Comparison of ENCODE assay signal across 12 cellular contexts in the genomic region with DNA sequence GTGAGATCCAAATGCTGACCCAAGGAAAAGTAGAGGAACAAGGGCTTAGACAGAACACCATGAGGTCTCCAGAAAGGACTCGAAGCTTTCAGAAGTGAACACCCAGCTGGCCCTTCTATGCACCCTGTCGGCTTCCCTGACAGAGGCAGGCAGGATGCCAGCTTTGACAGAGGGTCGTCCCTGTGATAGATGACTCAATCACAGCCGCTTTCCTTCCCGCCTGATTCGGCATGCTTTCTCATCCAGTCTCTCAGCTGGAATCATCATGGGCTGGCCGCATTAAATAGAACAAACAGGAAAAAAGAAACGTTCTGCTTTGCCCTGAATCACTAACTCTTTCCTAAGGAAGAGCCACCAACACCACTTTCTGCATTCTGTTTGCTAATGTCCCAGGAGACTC.
DNase-seq lines count a peak whose midpoint lies in the region; TF ChIP-seq lines count a peak whose summit lies in the region.
"Had no signal": no experiment of that assay in that cellular context is flagged by ENCODE, and none has a peak within 500 bp of the region (broad histone marks: within the 10 kb centered on the region; RNA-seq: fewer than 3 reads in every experiment).

No MANE protein-coding gene starts in this region.

- peak overlapping the region; percentile 57 for H3K27ac Mint-ChIP-seq in chondrocyte (ENCODE audit: unreplicated experiment)
- H3K27ac Mint-ChIP-seq: activated naive CD4-positive, alpha-beta T cell treated with anti-CD3 and anti-CD28 coated beads, Interleukin-2, amount 10 ng/mL, durations not matched to agents 7 days and 5 days had no signal

- intact Hi-C loops in A673 (cut with micrococcal nuclease; ENCODE audit: unreplicated experiment) (no loop called here), mammary epithelial cell (cut with micrococcal nuclease) (no loop called here)

- H3K27me3 ChIP-seq in A673 (replicated peaks; ENCODE audit: insufficient read depth, low read depth, low read length, poor library complexity) (peaks cover 27% of the 10 kb centered on the region), mammary epithelial cell (ENCODE audit: insufficient read depth, low read length) (no peaks in the 10 kb centered on the region)

- H3K9ac ChIP-seq in mammary epithelial cell (ENCODE audit: insufficient read depth, low read length), result no peak overlapping the region

- H3K4me1 ChIP-seq in A673 (ENCODE audit: insufficient read depth, low read length, poor library complexity, severe bottlenecking), result no peaks in the 10 kb centered on the region
- no peaks in the 10 kb centered on the region for H3K4me1 ChIP-seq in mammary epithelial cell (ENCODE audit: insufficient read depth, low read length)

- H3K4me2 ChIP-seq in mammary epithelial cell (ENCODE audit: insufficient read depth, low read depth, low read length), result no peak overlapping the region

- no peaks in the 10 kb centered on the region for H4K20me1 ChIP-seq in mammary epithelial cell (ENCODE audit: insufficient read depth, low read length)

- H2AFZ ChIP-seq in mammary epithelial cell (ENCODE audit: low read depth, low read length), result no peak overlapping the region

- H3K36me3 ChIP-seq in A673 (ENCODE audit: insufficient read depth, low read length, poor library complexity, severe bottlenecking) (no peaks in the 10 kb centered on the region), mammary epithelial cell (ENCODE audit: insufficient read depth, low read length) (no peaks in the 10 kb centered on the region)
- H3K36me3 ChIP-seq: lower lobe of right lung, thoracic aorta had no signal

- H3K9me3 Mint-ChIP-seq in chondrocyte (ENCODE audit: low read depth), result no peaks in the 10 kb centered on the region
- H3K9me3 Mint-ChIP-seq: activated naive CD4-positive, alpha-beta T cell treated with anti-CD3 and anti-CD28 coated beads, Interleukin-2, amount 10 ng/mL, durations not matched to agents 7 days and 5 days had no signal

- H3K4me3 ChIP-seq in A673 (ENCODE audit: low read depth, low read length, poor library complexity, severe bottlenecking) (no peak overlapping the region), mammary epithelial cell (replicated peaks in 1 of 3; ENCODE audit: insufficient read depth in 1 of 3, low read depth in 2 of 3, low read length in 3 of 3) (no peak overlapping the region)
- H3K4me3 ChIP-seq: lower lobe of right lung, thoracic aorta had no signal

- H3K9me3 ChIP-seq in A673 (ENCODE audit: low read depth, low read length, poor library complexity, severe bottlenecking) (no peaks in the 10 kb centered on the region), mammary epithelial cell (replicated peaks; ENCODE audit: insufficient read depth, low read length) (no peaks in the 10 kb centered on the region)
- H3K9me3 ChIP-seq: lower lobe of right lung, thoracic aorta had no signal

- in situ Hi-C loops in mammary epithelial cell (cut with MboI; ENCODE audit: low sequenced_read_pairs in 2 of 2), result no loop called here

- TF ChIP-seq CTCF in A673 (conservative IDR thresholded peaks at IDR 0.05; ENCODE audit: low read depth, low read length), result no peak
- no peak for TF ChIP-seq CTCF in chondrocyte (IDR thresholded peaks at IDR 0.05)
- no peak for TF ChIP-seq CTCF in mammary epithelial cell (conservative IDR thresholded peaks at IDR 0.05 in 1 of 2, IDR thresholded peaks at IDR 0.05 in 1 of 2; ENCODE audit: extremely low read depth in 1 of 2, insufficient read depth in 1 of 2, low read depth in 1 of 2, low read length in 2 of 2)

- no peaks in the 10 kb centered on the region for H3K36me3 Mint-ChIP-seq in chondrocyte (ENCODE audit: low read depth)
- H3K36me3 Mint-ChIP-seq: activated naive CD4-positive, alpha-beta T cell treated with anti-CD3 and anti-CD28 coated beads, Interleukin-2, amount 10 ng/mL, durations not matched to agents 7 days and 5 days had no signal

- no peak overlapping the region for H3K4me3 Mint-ChIP-seq in chondrocyte (ENCODE audit: unreplicated experiment)
- H3K4me3 Mint-ChIP-seq: activated naive CD4-positive, alpha-beta T cell treated with anti-CD3 and anti-CD28 coated beads, Interleukin-2, amount 10 ng/mL, durations not matched to agents 7 days and 5 days had no signal

- dilution Hi-C loops in mammary epithelial cell (cut with HindIII; ENCODE audit: low sequenced_read_pairs), result no loop called here

- peaks cover 21% of the 10 kb centered on the region for H3K4me1 Mint-ChIP-seq in chondrocyte (ENCODE audit: low read depth)
- H3K4me1 Mint-ChIP-seq: activated naive CD4-positive, alpha-beta T cell treated with anti-CD3 and anti-CD28 coated beads, Interleukin-2, amount 10 ng/mL, durations not matched to agents 7 days and 5 days had no signal

- CTCF ChIA-PET in A673 (lab: Charles Lee) (no interaction called here), mammary epithelial cell (lab: Charles Lee; ENCODE audit: low non-redundant PET) (no interaction called here)

- POLR2A ChIA-PET in A673 (lab: Charles Lee; ENCODE audit: low non-redundant PET), result no interaction called here

- BruUV-seq in A673 (replicated peaks; lab: Mats Ljungman, UMichigan) (no TSS peak), mammary epithelial cell (replicated peaks; lab: Mats Ljungman, UMichigan) (no TSS peak)

- DNase-seq in A673 (ENCODE audit: low spot score), result peak; percentile 62
- peak; percentile 61 for DNase-seq in NCI-H1694 (lab: John Stamatoyannopoulos, UW)
- no peak for DNase-seq in chondrocyte (ENCODE audit: low spot score)
- DNase-seq in iris pigment epithelial cell (ENCODE audit: low read depth), result peak; percentile 36
- no peak for DNase-seq in mammary epithelial cell
- DNase-seq in T-helper 1 cell, result no peak
- no peak for DNase-seq in stimulated activated naive CD4-positive, alpha-beta T cell (lab: John Stamatoyannopoulos, UW)
- DNase-seq in stimulated activated CD4-positive, alpha-beta T cell treated with anti-CD3 and anti-CD28 coated beads, Interleukin-12 subunit alpha, Interleukin-12 subunit beta, amount 100 ng/mL, for 4 hours, result no peak
- DNase-seq: activated naive CD4-positive, alpha-beta T cell treated with anti-CD3 and anti-CD28 coated beads, Interleukin-2, amount 10 ng/mL, durations not matched to agents 7 days and 5 days; lower lobe of right lung; NCI-H345 had no signal

- H3K27ac ChIP-seq in A673 (ENCODE audit: low read depth, low read length, poor library complexity, severe bottlenecking), result no peak overlapping the region
- H3K27ac ChIP-seq in mammary epithelial cell (ENCODE audit: insufficient read depth, low read depth, low read length), result no peak overlapping the region
- H3K27ac ChIP-seq: lower lobe of right lung, thoracic aorta had no signal

- 90% methylated on average over 8 of the region's 8 CpGs for WGBS in mammary epithelial cell (ENCODE audit: low coverage, missing lambda C conversion rate)

- H3K79me2 ChIP-seq in mammary epithelial cell (ENCODE audit: insufficient read depth, low read length), result no peaks in the 10 kb centered on the region

- no peaks in the 10 kb centered on the region for H3K27me3 Mint-ChIP-seq in chondrocyte (ENCODE audit: low read depth)

Comparison
In these comparisons a context has a peak if more than half of its experiments do, and no peak if none do; other contexts are left out.
1. DNase-seq: peak in A673 (single experiment), NCI-H1694 (single experiment) and iris pigment epithelial cell (single experiment); none in chondrocyte (single experiment), mammary epithelial cell (single experiment), T-helper 1 cell (0 of 5), stimulated activated naive CD4-positive, alpha-beta T cell (0 of 6) and stimulated activated CD4-positive, alpha-beta T cell treated with anti-CD3 and anti-CD28 coated beads, Interleukin-12 subunit alpha, Interleukin-12 subunit beta, amount 100 ng/mL, for 4 hours (single experiment).